Comparison of ENCODE assay signal across 8 cellular contexts in the genomic region with DNA sequence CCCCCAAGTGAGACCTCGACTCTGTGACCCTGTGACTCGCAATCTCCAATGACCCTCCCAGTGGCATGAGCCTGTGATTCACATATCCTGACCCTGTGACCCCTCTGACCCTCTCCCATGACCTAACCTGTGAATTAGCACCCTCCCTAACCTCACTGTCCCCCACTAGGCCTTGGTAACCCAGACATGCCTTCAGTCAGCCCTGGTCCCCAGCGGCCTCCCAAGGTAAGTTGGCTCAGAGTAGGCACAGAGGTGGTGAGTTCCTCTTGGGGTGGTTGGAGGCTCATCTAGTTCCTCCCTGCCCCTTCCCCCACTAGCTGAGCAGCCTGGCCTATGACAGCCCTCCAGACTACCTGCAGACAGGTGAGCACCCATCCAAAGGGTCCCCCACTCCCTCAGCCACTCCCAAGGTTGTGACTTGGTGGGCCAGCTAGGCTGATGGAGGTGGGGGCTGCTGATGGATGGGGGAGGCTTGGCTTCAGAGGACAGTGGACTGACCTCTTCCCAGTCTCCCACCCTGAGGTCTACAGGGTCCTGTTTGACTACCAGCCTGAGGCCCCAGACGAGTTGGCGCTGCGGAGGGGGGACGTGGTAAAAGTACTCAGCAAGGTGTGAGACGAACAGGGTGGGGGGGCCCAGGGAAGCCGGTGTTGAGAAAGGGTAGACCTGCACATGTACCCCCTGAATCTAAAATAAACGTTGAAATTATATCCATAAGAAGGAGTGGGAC. TPM values are rescaled to one million over a fixed set of nuclear protein-coding genes. Genes with fewer than 3 reads are reported as not detected.
DNase-seq lines count a peak whose midpoint lies in the region; ATAC-seq and TF ChIP-seq lines count a peak whose summit lies in the region.

No MANE protein-coding gene starts in this region.

- no peak for ATAC-seq in HG03439 (IDR thresholded peaks at IDR 0.05; ENCODE audit: unreplicated experiment)

- peak overlapping the region; percentile 92 for H3K9ac ChIP-seq in NT2/D1 (ENCODE audit: insufficient read length, low read depth)
- H3K9ac ChIP-seq in neural progenitor cell, result no peak overlapping the region

- no peaks in the 10 kb centered on the region for H3K27me3 ChIP-seq in CD8-positive, alpha-beta memory T cell (ENCODE audit: insufficient read depth, low read length, poor library complexity, severe bottlenecking)
- H3K27me3 ChIP-seq in NT2/D1 (ENCODE audit: insufficient read depth, insufficient read length), result no peaks in the 10 kb centered on the region
- no peaks in the 10 kb centered on the region for H3K27me3 ChIP-seq in ectodermal cell (ENCODE audit: control insufficient read depth, insufficient read depth, low read length, poor library complexity, severe bottlenecking)
- H3K27me3 ChIP-seq in neural progenitor cell, result no peaks in the 10 kb centered on the region

- no peaks in the 10 kb centered on the region for H3K9me3 ChIP-seq in CD8-positive, alpha-beta memory T cell (ENCODE audit: low read length)
- H3K9me3 ChIP-seq in NT2/D1 (ENCODE audit: insufficient read depth, low read length) (no peaks in the 10 kb centered on the region), ectodermal cell (ENCODE audit: control insufficient read depth, low read length) (no peaks in the 10 kb centered on the region), neural progenitor cell (ENCODE audit: low read depth) (no peaks in the 10 kb centered on the region)

- CTCF ChIA-PET in CD8-positive, alpha-beta memory T cell (lab: Charles Lee), result interaction anchor here (0.6 to 2.4 kb wide), 3 partner anchors 15 to 114 kb away, joined by 4 to 16 read pairs (median 5); partner anchors contain the start of gene EVA1B

- peaks cover 14% of the 10 kb centered on the region for H3K4me1 ChIP-seq in CD8-positive, alpha-beta memory T cell (ENCODE audit: insufficient read depth, low read length)
- H3K4me1 ChIP-seq in NT2/D1 (ENCODE audit: insufficient read depth, insufficient read length), result peaks cover 6% of the 10 kb centered on the region
- no peaks in the 10 kb centered on the region for H3K4me1 ChIP-seq in ectodermal cell (ENCODE audit: control insufficient read depth, insufficient read depth, low read length)
- peaks cover 11% of the 10 kb centered on the region for H3K4me1 ChIP-seq in neural progenitor cell

- H4K20me1 ChIP-seq in neural progenitor cell (ENCODE audit: low read depth), result peaks cover 22% of the 10 kb centered on the region

- WGBS in ectodermal cell, 2 experiments, result 79 to 80% methylated on average over 10 of the region's 10 CpGs

- peaks cover 6% of the 10 kb centered on the region for H3K36me3 ChIP-seq in CD8-positive, alpha-beta memory T cell (ENCODE audit: insufficient read depth, low read length)
- peaks cover 54% of the 10 kb centered on the region for H3K36me3 ChIP-seq in NT2/D1 (ENCODE audit: insufficient read depth, insufficient read length, low read length)
- H3K36me3 ChIP-seq in ectodermal cell (ENCODE audit: control insufficient read depth, insufficient read depth, low read length), result peaks cover 7% of the 10 kb centered on the region
- no peaks in the 10 kb centered on the region for H3K36me3 ChIP-seq in neural progenitor cell

- no peaks in the 10 kb centered on the region for H3K27me3 Mint-ChIP-seq in CD8-positive, alpha-beta memory T cell
- peaks cover 2% of the 10 kb centered on the region for H3K27me3 Mint-ChIP-seq in neural progenitor cell (ENCODE audit: insufficient read depth, low read depth)

- H3K4me1 Mint-ChIP-seq in CD8-positive, alpha-beta memory T cell, result peaks cover 10 to 18% (median 17%) of the 10 kb centered on the region in 3 donors
- peaks cover 16% of the 10 kb centered on the region for H3K4me1 Mint-ChIP-seq in neural progenitor cell

- no peak overlapping the region for H2AFZ ChIP-seq in neural progenitor cell (replicated peaks)

- DNase-seq in CD8-positive, alpha-beta memory T cell, result no peak
- no peak for DNase-seq in NT2/D1 (ENCODE audit: low read depth, low spot score)
- no peak for DNase-seq in neural progenitor cell (ENCODE audit: low spot score)
- no peak for DNase-seq in NCI-H1048 (lab: John Stamatoyannopoulos, UW)
- no peak for DNase-seq in SW480 (ENCODE audit: low spot score)
- DNase-seq in NCI-H524 (lab: John Stamatoyannopoulos, UW), result no peak

- peak overlapping the region; percentile 91 for H3K4me2 ChIP-seq in neural progenitor cell

- H3K36me3 Mint-ChIP-seq in CD8-positive, alpha-beta memory T cell, result peaks cover 0 to 23% (median 6%) of the 10 kb centered on the region in 3 donors
- H3K36me3 Mint-ChIP-seq in neural progenitor cell, result peaks cover 8% of the 10 kb centered on the region

- H3K4me3 ChIP-seq in CD8-positive, alpha-beta memory T cell (ENCODE audit: low read length), result no peak overlapping the region
- H3K4me3 ChIP-seq in NT2/D1 (ENCODE audit: insufficient read length, low read depth) (peak overlapping the region; percentile 89), ectodermal cell (ENCODE audit: insufficient read depth, low read depth, low read length) (peak overlapping the region; percentile 68), neural progenitor cell (peak overlapping the region; percentile 80)

- POLR2A ChIA-PET in CD8-positive, alpha-beta memory T cell (lab: Charles Lee), result interaction anchor here (0.6 to 1.5 kb wide), 5 partner anchors 9 to 99 kb away, joined by 3 to 13 read pairs (median 4); partner anchors contain the start of gene EVA1B

- H3K27ac ChIP-seq in CD8-positive, alpha-beta memory T cell (ENCODE audit: low read depth, low read length), result no peak overlapping the region
- H3K27ac ChIP-seq in ectodermal cell (ENCODE audit: insufficient read depth, low read depth, low read length, poor library complexity, severe bottlenecking) (no peak overlapping the region), neural progenitor cell (no peak overlapping the region)

- no peaks in the 10 kb centered on the region for H3K9me3 Mint-ChIP-seq in CD8-positive, alpha-beta memory T cell
- H3K9me3 Mint-ChIP-seq in neural progenitor cell, result no peaks in the 10 kb centered on the region

- peak overlapping the region in 2 of 8 donors; percentile 35 to 93 for H3K27ac Mint-ChIP-seq in CD8-positive, alpha-beta memory T cell
- H3K27ac Mint-ChIP-seq in neural progenitor cell, result no peak overlapping the region

- peak overlapping the region; percentile 85 to 98 (median 94) for H3K4me3 Mint-ChIP-seq in CD8-positive, alpha-beta memory T cell
- H3K4me3 Mint-ChIP-seq in neural progenitor cell, result peak overlapping the region; percentile 91

- H3K79me2 ChIP-seq in neural progenitor cell (ENCODE audit: low read depth), result peaks cover 6% of the 10 kb centered on the region

- TF ChIP-seq CTCF in neural progenitor cell (IDR thresholded peaks at IDR 0.05), result no peak

- H3F3A ChIP-seq in neural progenitor cell (ENCODE audit: low read depth), result peaks cover 23% of the 10 kb centered on the region

RNA-seq across cellular contexts. Expression of gene SH3D21, which starts 1.6 kb away (rescaled TPM):
- total RNA-seq in CD8-positive, alpha-beta memory T cell, result 1 to 10 TPM; 2.5 to 2.6 TPM
- not detected for polyA plus RNA-seq in CD8-positive, alpha-beta memory T cell
- 15.1 TPM for polyA plus RNA-seq in ectodermal cell (2013, experiment 1 of 4)
- polyA plus RNA-seq in ectodermal cell (2013, experiment 2 of 4), result 12.9 TPM
- polyA plus RNA-seq in ectodermal cell (2013, experiment 3 of 4), result 12.1 TPM
- polyA plus RNA-seq in ectodermal cell (2013, experiment 4 of 4), result 12.7 TPM
- total RNA-seq in neural progenitor cell (ENCODE audit: low replicate concordance), result 6.1 and 15.1 TPM in 2 replicates

RNA-seq across cellular contexts. Expression of gene EVA1B, which starts 15.7 kb away (rescaled TPM):
- total RNA-seq in CD8-positive, alpha-beta memory T cell, result 10 to 100 TPM; 13.6 to 16.3 TPM
- polyA plus RNA-seq in CD8-positive, alpha-beta memory T cell, result 8.1 TPM
- 5.7 TPM for polyA plus RNA-seq in ectodermal cell (2013, experiment 1 of 4)
- polyA plus RNA-seq in ectodermal cell (2013, experiment 2 of 4), result 4.8 TPM
- polyA plus RNA-seq in ectodermal cell (2013, experiment 3 of 4), result 12.3 TPM
- 12.4 TPM for polyA plus RNA-seq in ectodermal cell (2013, experiment 4 of 4)
- total RNA-seq in neural progenitor cell (ENCODE audit: low replicate concordance), result 3.1 and 14.7 TPM in 2 replicates
